13 cellular contexts compared by ENCODE assay signal in the genomic region with DNA sequence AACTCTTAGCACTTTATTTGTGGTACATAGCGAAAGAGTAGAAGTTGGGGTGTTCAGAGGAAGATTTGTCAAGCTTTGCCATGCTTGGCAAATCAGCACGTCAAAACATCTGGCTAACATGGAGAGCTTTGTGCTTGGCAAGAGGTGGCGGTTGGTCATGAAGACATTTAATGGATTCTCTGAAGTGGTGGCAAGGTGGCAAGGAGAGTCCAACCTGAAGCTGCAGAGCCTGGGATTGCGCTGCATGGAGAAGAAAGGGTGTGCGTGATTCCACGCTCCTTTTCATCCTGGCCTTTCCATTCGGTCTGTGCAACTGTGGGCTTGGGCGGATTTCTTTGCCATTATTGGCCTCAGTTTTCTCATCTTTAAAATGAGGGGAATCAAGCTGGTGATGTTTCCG. TPM values are rescaled to one million over a fixed set of nuclear protein-coding genes. Genes with fewer than 3 reads are reported as not detected.
DNase-seq lines count a peak whose midpoint lies in the region; TF ChIP-seq lines count a peak whose summit lies in the region.
"Had no signal": no experiment of that assay in that cellular context is flagged by ENCODE, and none has a peak within 500 bp of the region (broad histone marks: within the 10 kb centered on the region; RNA-seq: fewer than 3 reads in every experiment).

No MANE protein-coding gene starts in this region.

- peak overlapping the region; percentile 3; the same call in 1 of the 2 replicates for H3K9ac ChIP-seq in Karpas-422 (ENCODE audit: low read length)

- peaks cover 78% of the 10 kb centered on the region for H3K79me2 ChIP-seq in Karpas-422 (ENCODE audit: low read length)

- H3K27ac ChIP-seq in Karpas-422 (ENCODE audit: low read length) (peak overlapping the region; percentile 98; the same call in 1 of the 2 replicates), left ventricle myocardium inferior (replicated peaks) (peak overlapping the region; percentile 97)
- H3K27ac ChIP-seq: lower lobe of right lung, SJSA1 had no signal

- peak overlapping the region; percentile 24; the same call in 1 of the 2 replicates for H3K4me3 ChIP-seq in Karpas-422 (ENCODE audit: low read length)
- H3K4me3 ChIP-seq in astrocyte of the spinal cord (ENCODE audit: low read depth, low read length): peak overlapping the region; percentile 93
- peak overlapping the region; percentile 97 for H3K4me3 ChIP-seq in left ventricle myocardium inferior
- peak overlapping the region; percentile 75 for H3K4me3 ChIP-seq in skeletal muscle cell (ENCODE audit: low read depth, low read length)
- H3K4me3 ChIP-seq: lower lobe of right lung, SJSA1 had no signal

- in situ Hi-C loops in astrocyte of the spinal cord (cut with HindIII; ENCODE audit: low sequenced_read_pairs): no loop called here

- no peaks in the 10 kb centered on the region for H3K9me2 ChIP-seq in Karpas-422 (replicated peaks; ENCODE audit: insufficient read depth, low read length)

- H3K27me3 ChIP-seq in Karpas-422 (ENCODE audit: low read length): no peaks in the 10 kb centered on the region
- no peaks in the 10 kb centered on the region for H3K27me3 ChIP-seq in left ventricle myocardium inferior (ENCODE audit: low read depth)
- H3K27me3 ChIP-seq: SJSA1, stomach had no signal

- peak overlapping the region; percentile 80 for H3K4me2 ChIP-seq in Karpas-422 (ENCODE audit: low read depth, low read length, poor library complexity, severe bottlenecking)

- H4K20me1 ChIP-seq in Karpas-422 (ENCODE audit: insufficient read depth, low read depth, low read length): peaks cover 62% of the 10 kb centered on the region

- H3K36me3 ChIP-seq in Karpas-422 (ENCODE audit: insufficient read depth, low read length) (peaks cover 42% of the 10 kb centered on the region), left ventricle myocardium inferior (peaks cover 5% of the 10 kb centered on the region)
- H3K36me3 ChIP-seq: lower lobe of right lung, stomach had no signal

- DNase-seq in Karpas-422 (no peak), astrocyte of the spinal cord (ENCODE audit: low read depth, low spot score) (no peak), left ventricle myocardium inferior (no peak), skeletal muscle cell (ENCODE audit: low read depth) (no peak), putamen (ENCODE audit: low spot score) (no peak), DMS53 treated with DMSO at 0.1 percent for 48 hours (lab: John Stamatoyannopoulos, UW; ENCODE audit: unreplicated experiment) (no peak), NCI-H187 treated with DMSO at 0.1 percent for 48 hours (lab: John Stamatoyannopoulos, UW) (no peak)
- DNase-seq: lower lobe of right lung; NCI-H1092 treated with DMSO at 0.1 percent for 48 hours; NCI-H526; stimulated activated CD4-positive, alpha-beta T cell treated with anti-CD3 and anti-CD28 coated beads, Interleukin-4, amount 100 ng/mL, for 4 hours; stomach had no signal

- TF ChIP-seq CTCF in astrocyte of the spinal cord (IDR thresholded peaks at IDR 0.05; ENCODE audit: low read depth, low read length) (no peak), left ventricle myocardium inferior (IDR thresholded peaks at IDR 0.05; ENCODE audit: borderline replicate concordance) (no peak)

- H3K4me1 ChIP-seq in Karpas-422 (ENCODE audit: low read length): peaks cover 71% of the 10 kb centered on the region
- H3K4me1 ChIP-seq in left ventricle myocardium inferior: peaks cover 91% of the 10 kb centered on the region

- H2AFZ ChIP-seq in Karpas-422 (ENCODE audit: low read length): no peak overlapping the region

- intact Hi-C loops in left ventricle myocardium inferior (cut with micrococcal nuclease): no loop called here

- no peaks in the 10 kb centered on the region for H3K9me3 ChIP-seq in Karpas-422 (ENCODE audit: low read length)
- no peaks in the 10 kb centered on the region for H3K9me3 ChIP-seq in left ventricle myocardium inferior (replicated peaks)
- H3K9me3 ChIP-seq: lower lobe of right lung, stomach had no signal

RNA-seq across cellular contexts. Expression of gene PYGB, which starts 3.1 kb away (rescaled TPM):
- total RNA-seq in Karpas-422 (2014; rRNA removed; shearing (Covaris generic); ENCODE audit: low replicate concordance): 188 and 302 TPM in 2 replicates
- 218 TPM for total RNA-seq in left ventricle myocardium inferior

RNA-seq across cellular contexts. Expression of gene ENTPD6, which starts 55.5 kb away (rescaled TPM):
- total RNA-seq in Karpas-422 (2014; rRNA removed; shearing (Covaris generic); ENCODE audit: low replicate concordance): 100 and 125 TPM in 2 replicates
- total RNA-seq in left ventricle myocardium inferior: 106 TPM

Comparison
In these comparisons a context has a peak if more than half of its experiments do, and no peak if none do; other contexts are left out.
1. H3K4me3 ChIP-seq: peak in every context shown above with its lines; median percentile 97 in left ventricle myocardium inferior; 93 in astrocyte of the spinal cord; 75 in skeletal muscle cell; 24 in Karpas-422.